ENCODE assay signal across 8 cellular contexts in the genomic region with DNA sequence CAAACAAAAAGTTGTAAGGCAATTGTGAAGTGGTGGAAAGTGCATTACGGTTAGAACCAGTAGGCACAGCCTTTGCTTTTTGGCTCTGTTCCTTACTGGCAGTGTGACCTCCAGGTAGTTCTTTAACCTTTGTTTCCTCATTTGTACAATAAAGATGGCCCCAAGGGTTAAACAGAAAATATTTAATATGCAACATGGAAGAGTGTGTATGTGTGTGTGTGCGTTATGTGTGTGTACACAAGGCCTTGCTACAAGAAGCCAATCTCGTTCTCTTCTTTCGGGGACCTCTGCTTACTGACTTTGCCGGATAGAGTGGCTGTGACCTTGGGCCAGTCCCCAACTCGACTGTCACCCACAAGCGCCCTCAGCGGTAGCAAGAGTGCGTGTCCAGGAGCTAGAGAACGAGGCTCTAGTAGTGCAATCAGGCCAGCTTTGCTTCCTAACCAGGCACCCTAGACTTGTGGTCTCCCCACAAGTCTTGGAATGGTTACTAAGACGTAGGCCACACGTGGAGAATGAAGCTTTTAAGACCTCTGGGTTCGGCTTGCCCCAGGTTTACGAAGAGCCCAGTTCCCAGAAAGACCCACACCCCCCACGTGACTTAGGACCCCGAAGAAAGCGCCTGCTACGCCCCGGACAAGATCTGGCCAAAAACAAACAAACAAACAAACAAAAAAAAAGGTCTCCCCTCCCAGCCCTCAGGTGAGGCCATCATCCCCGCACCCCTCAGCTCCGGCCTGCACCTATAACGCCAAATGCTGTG. TPM values are rescaled to one million over a fixed set of nuclear protein-coding genes. Genes with fewer than 3 reads are reported as not detected.
DNase-seq lines count a peak whose midpoint lies in the region; ATAC-seq and TF ChIP-seq lines count a peak whose summit lies in the region.

No MANE protein-coding gene starts in this region.

- TF ChIP-seq CTCF in foreskin fibroblast (IDR thresholded peaks at IDR 0.05; ENCODE audit: low read depth, low read length) (no peak), neural crest cell (conservative IDR thresholded peaks at IDR 0.05) (peak; percentile 17)

- ATAC-seq in HG02610 (IDR thresholded peaks at IDR 0.05; ENCODE audit: unreplicated experiment) (peak; percentile 16), GM18873 (IDR thresholded peaks at IDR 0.05; ENCODE audit: low FRiP score, unreplicated experiment) (no peak)

- H3K36me3 Mint-ChIP-seq in neural crest cell (ENCODE audit: low read depth) = peaks cover 1% of the 10 kb centered on the region

- H3K27me3 Mint-ChIP-seq in neural crest cell (ENCODE audit: low read depth) = no peaks in the 10 kb centered on the region

- H3K9me3 Mint-ChIP-seq in neural crest cell = no peaks in the 10 kb centered on the region

- peaks cover 61% of the 10 kb centered on the region for H3K4me1 Mint-ChIP-seq in neural crest cell

- peak overlapping the region; percentile 94 for H3K4me3 Mint-ChIP-seq in neural crest cell

- DNase-seq in G401 (ENCODE audit: low spot score) (peak; percentile 47), NCI-H82 (lab: John Stamatoyannopoulos, UW) (peak; percentile 69), foreskin fibroblast (peak; percentile 32 to 57), neural crest cell (ENCODE audit: low read depth, low spot score) (no peak), HuH-7 (ENCODE audit: low spot score) (no peak)
- peak; percentile 39 for DNase-seq in activated T-cell treated with anti-CD3 and anti-CD28 coated beads, Interleukin-2, amount 50 U/mL, for 1 hour

- in situ Hi-C loops in G401 (cut with HindIII; ENCODE audit: low sequenced_read_pairs) = no loop called here

- peak overlapping the region; percentile 98 for H3K27ac Mint-ChIP-seq in neural crest cell (ENCODE audit: unreplicated experiment)

- peak overlapping the region; percentile 69 to 88 for H3K4me3 ChIP-seq in foreskin fibroblast (ENCODE audit: low read depth in 1 of 2, low read length in 2 of 2)

RNA-seq across cellular contexts. Expression of gene CIAO2A, which starts 0.6 kb away (rescaled TPM):
- 233 and 242 TPM in 2 replicates for total RNA-seq in G401 (2014; rRNA removed; shearing (Covaris generic))
- total RNA-seq in neural crest cell = 66.1 and 66.2 TPM in 2 replicates

RNA-seq across cellular contexts. Expression of gene SNX1, which starts 2.7 kb away (rescaled TPM):
- total RNA-seq in G401 (2014; rRNA removed; shearing (Covaris generic)) = 125 and 136 TPM in 2 replicates
- total RNA-seq in neural crest cell = 104 and 131 TPM in 2 replicates

RNA-seq across cellular contexts. Expression of gene DAPK2, which starts 46.8 kb away (rescaled TPM):
- 24.4 and 26.9 TPM in 2 replicates for total RNA-seq in G401 (2014; rRNA removed; shearing (Covaris generic))
- 8.5 and 8.8 TPM in 2 replicates for total RNA-seq in neural crest cell

RNA-seq across cellular contexts. Expression of gene SNX22, which starts 58.5 kb away (rescaled TPM):
- total RNA-seq in G401 (2014; rRNA removed; shearing (Covaris generic)) = 18.2 and 24.7 TPM in 2 replicates
- 12.7 and 12.9 TPM in 2 replicates for total RNA-seq in neural crest cell

Comparison
In these comparisons a context has a peak if more than half of its experiments do, and no peak if none do; other contexts are left out.
1. DNase-seq: peak in G401 (single experiment), NCI-H82 (single experiment), activated T-cell treated with anti-CD3 and anti-CD28 coated beads, Interleukin-2, amount 50 U/mL, for 1 hour (single experiment) and foreskin fibroblast (2 of 2); none in neural crest cell (single experiment) and HuH-7 (single experiment).